25 cellular contexts compared by ENCODE assay signal in the genomic region with DNA sequence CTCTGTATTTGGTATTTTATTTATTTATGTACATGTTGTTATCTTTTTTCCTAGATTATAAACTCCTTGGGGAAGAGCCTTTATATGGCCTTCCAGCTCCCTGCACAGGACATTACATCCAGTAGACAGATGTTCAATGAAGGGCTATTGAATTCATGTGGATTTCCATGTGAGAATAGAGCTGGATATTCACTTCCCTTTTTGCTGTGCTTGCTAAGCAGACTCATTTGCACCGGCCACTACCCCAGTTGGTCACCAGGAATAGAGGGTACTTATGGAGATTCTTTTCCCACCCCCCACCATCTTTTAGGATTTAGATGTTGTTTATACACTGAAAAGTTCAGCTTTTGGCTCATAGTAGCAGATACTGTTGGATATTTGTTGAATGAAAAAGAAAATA.
A peak's percentile ranks its signal among the peaks of the same experiment; 100 is the strongest.
DNase-seq lines count a peak whose midpoint lies in the region; ATAC-seq, FAIRE-seq and TF ChIP-seq lines count a peak whose summit lies in the region.
"Had no signal": no experiment of that assay in that cellular context is flagged by ENCODE, and none has a peak within 500 bp of the region (broad histone marks: within the 10 kb centered on the region; RNA-seq: fewer than 3 reads in every experiment).

No MANE protein-coding gene starts in this region.

- no peak overlapping the region for H3K9ac ChIP-seq in mesendoderm (ENCODE audit: low read length)
- H3K9ac ChIP-seq: BLaER1 had no signal

- no peak for DNase-seq in GM12891 (ENCODE audit: insufficient read length, low spot score)
- DNase-seq in NCI-H69 (lab: John Stamatoyannopoulos, UW): peak; percentile 24
- no peak for DNase-seq in mesendoderm
- DNase-seq in NK-92 treated with Interleukin-12 subunit alpha and Interleukin-12 subunit beta, amount 100 ng/mL, for 24 hours (lab: John Stamatoyannopoulos, UW): no peak
- DNase-seq: 8988T; ACHN; BE2C; C1 segment of cervical spinal cord; CD4-positive, alpha-beta memory T cell; CD4-positive, CD25-positive, alpha-beta regulatory T cell; CD8-positive, alpha-beta memory T cell; COR-L47; DMS 273 treated with DMSO at 0.1 percent for 48 hours; DMS153; DMS53; DMS79; DND-41; EL; GDM1 had no signal

- peak overlapping the region; percentile 75 for H3K18ac ChIP-seq in mesendoderm (ENCODE audit: low read length)

- WGBS in mesendoderm (ENCODE audit: extremely low coverage, insufficient coverage, low lambda C conversion rate): no CpG with 5 or more reads among the region's 1 CpG

- H2BK15ac ChIP-seq in mesendoderm (replicated peaks; ENCODE audit: low read depth): no peak overlapping the region

- H2BK5ac ChIP-seq in mesendoderm (ENCODE audit: low read length): no peak overlapping the region

- no peak for FAIRE-seq in GM12891 (lab: Jason Lieb, UNC)
- FAIRE-seq: A204.1, GM12892, GM18507, GM19239 had no signal

- H3K27me3 ChIP-seq in mesendoderm (ENCODE audit: insufficient read depth, low read length, poor library complexity): no peaks in the 10 kb centered on the region
- H3K27me3 ChIP-seq: BE2C, BLaER1 had no signal

- H3K23ac ChIP-seq in mesendoderm (ENCODE audit: low read length): no peak overlapping the region

- H3K79me1 ChIP-seq in mesendoderm (ENCODE audit: low read length): no peaks in the 10 kb centered on the region

- no peak overlapping the region for H4K8ac ChIP-seq in mesendoderm (ENCODE audit: low read depth, low read length)

- no peak overlapping the region for H3K27ac ChIP-seq in mesendoderm (ENCODE audit: low read depth, low read length)
- H3K27ac ChIP-seq: BLaER1 had no signal

- no peak overlapping the region for H3K4me2 ChIP-seq in mesendoderm (ENCODE audit: low read length)
- H3K4me2 ChIP-seq: BLaER1 had no signal

- no peak for ATAC-seq in GM18870 (IDR thresholded peaks at IDR 0.05; ENCODE audit: unreplicated experiment)

- no peaks in the 10 kb centered on the region for H3K36me3 ChIP-seq in mesendoderm (ENCODE audit: control insufficient read depth, insufficient read depth, low read length)
- H3K36me3 ChIP-seq: BE2C had no signal

- H3K56ac ChIP-seq in mesendoderm (ENCODE audit: low read length): no peak overlapping the region

- H3K4me3 ChIP-seq in mesendoderm (ENCODE audit: low read length): no peak overlapping the region
- H3K4me3 ChIP-seq: BLaER1 had no signal

- H2BK120ac ChIP-seq in mesendoderm (ENCODE audit: low read depth, low read length): no peak overlapping the region

- peaks cover 1% of the 10 kb centered on the region for H3K4me1 ChIP-seq in mesendoderm (ENCODE audit: control insufficient read depth, low read depth, low read length)
- H3K4me1 ChIP-seq: BE2C, BLaER1 had no signal

- no peak for TF ChIP-seq POLR2A in GM12891 (IDR thresholded peaks at IDR 0.05; ENCODE audit: low read depth, low read length)

- H3K79me2 ChIP-seq in mesendoderm (ENCODE audit: control insufficient read depth, insufficient read depth, low read length): no peaks in the 10 kb centered on the region

- H4K5ac ChIP-seq in mesendoderm (ENCODE audit: low read length): no peak overlapping the region

- H2AK5ac ChIP-seq in mesendoderm (ENCODE audit: low read length): no peak overlapping the region

- H3K4ac ChIP-seq in mesendoderm (ENCODE audit: low read depth, low read length): no peak overlapping the region

TF ChIP-seq in GM12891, 5 proteins besides CTCF, POLR2A, EP300 and RAD21:
- peak; percentile 69 for TF ChIP-seq SPI1 (IDR thresholded peaks at IDR 0.05; ENCODE audit: low read depth, low read length)
- no peak for TF ChIP-seq POU2F2 (IDR thresholded peaks at IDR 0.05; ENCODE audit: low read depth, low read length)
- no peak for TF ChIP-seq POLR2AphosphoS5 (IDR thresholded peaks at IDR 0.05; ENCODE audit: low read depth, low read length)
